7 cellular contexts compared by ENCODE assay signal in the genomic region with DNA sequence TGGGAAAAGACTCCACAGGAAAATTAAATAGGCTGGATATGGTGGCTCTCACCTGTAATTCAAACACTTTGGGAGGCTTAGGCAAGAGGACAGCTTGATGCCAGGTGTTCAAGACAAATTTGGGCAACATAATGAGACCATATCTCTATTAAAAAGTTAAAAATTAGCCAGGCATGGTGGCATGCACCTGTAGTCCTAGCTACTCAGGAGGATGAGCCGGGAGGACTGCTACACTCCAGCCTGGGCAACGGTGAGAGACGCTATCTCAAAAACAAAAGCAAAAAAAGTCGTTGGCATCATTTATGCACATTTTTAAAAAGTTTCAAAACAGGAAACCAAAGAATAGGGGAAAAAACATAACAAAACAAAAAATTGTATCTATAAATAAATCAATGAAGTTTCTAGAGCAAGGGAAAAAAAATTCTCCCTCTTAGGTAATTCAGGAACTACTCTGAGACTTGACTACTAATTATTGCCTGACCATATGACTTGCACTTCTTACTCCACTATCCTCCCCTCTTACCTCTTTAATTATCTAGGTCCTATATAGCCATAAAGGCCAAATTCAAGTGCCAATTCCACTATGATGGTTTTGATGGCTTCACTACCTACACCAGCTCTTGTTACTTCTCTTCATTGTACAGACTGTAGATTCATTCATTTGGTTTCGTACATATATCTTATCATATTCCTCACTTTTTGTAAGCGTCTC. TPM values are rescaled to one million over a fixed set of nuclear protein-coding genes. Genes with fewer than 3 reads are reported as not detected.
A peak's percentile ranks its signal among the peaks of the same experiment; 100 is the strongest.
DNase-seq lines count a peak whose midpoint lies in the region; ATAC-seq and TF ChIP-seq lines count a peak whose summit lies in the region.

No MANE protein-coding gene starts in this region.

- no peak for TF ChIP-seq POLR2A in esophagus muscularis mucosa (IDR thresholded peaks at IDR 0.05; ENCODE audit: low read depth)

- no peaks in the 10 kb centered on the region for H3K9me2 ChIP-seq in OCI-LY7 (ENCODE audit: insufficient read depth, low read length)

- H3K27me3 ChIP-seq in H7 (ENCODE audit: control insufficient read depth, insufficient read depth, low read length): no peaks in the 10 kb centered on the region
- no peaks in the 10 kb centered on the region for H3K27me3 ChIP-seq in esophagus muscularis mucosa
- no peaks in the 10 kb centered on the region for H3K27me3 ChIP-seq in psoas muscle (ENCODE audit: insufficient read depth in 3 of 3, low read length in 2 of 3)

- H3K4me3 ChIP-seq in H7 (ENCODE audit: insufficient read depth, low read depth, low read length) (peak overlapping the region; percentile 98), OCI-LY7 (ENCODE audit: low read depth, low read length, poor library complexity, severe bottlenecking) (peak overlapping the region; percentile 78), esophagus muscularis mucosa (peak overlapping the region in 3 of 4 donors; percentile 72 to 92 (median 74)), psoas muscle (peak overlapping the region; percentile 98)

- H2AFZ ChIP-seq in OCI-LY7 (ENCODE audit: low read length): no peak overlapping the region

- H4K20me1 ChIP-seq in OCI-LY7 (ENCODE audit: insufficient read depth, low read length): no peaks in the 10 kb centered on the region

- in situ Hi-C loops in GM13976 (cut with MboI; ENCODE audit: low sequenced_read_pairs, unreplicated experiment): no loop called here

- CTCF ChIA-PET in OCI-LY7 (lab: Charles Lee; ENCODE audit: unreplicated experiment): no interaction called here

- H3K4me1 ChIP-seq in OCI-LY7 (ENCODE audit: insufficient read depth, low read length, poor library complexity, severe bottlenecking): peaks cover 23% of the 10 kb centered on the region
- H3K4me1 ChIP-seq in esophagus muscularis mucosa: peaks cover 12 to 39% (median 37%) of the 10 kb centered on the region in 4 donors
- H3K4me1 ChIP-seq in psoas muscle: peaks cover 15% of the 10 kb centered on the region

- H3K9me3 ChIP-seq in OCI-LY7 (ENCODE audit: low read length): no peaks in the 10 kb centered on the region
- no peaks in the 10 kb centered on the region for H3K9me3 ChIP-seq in esophagus muscularis mucosa
- H3K9me3 ChIP-seq in psoas muscle: no peaks in the 10 kb centered on the region

- BruUV-seq in OCI-LY7 (replicated peaks; lab: Mats Ljungman, UMichigan): no TSS peak

- no peak overlapping the region for H3K27ac ChIP-seq in OCI-LY7 (ENCODE audit: low read depth, low read length, poor library complexity, severe bottlenecking)
- no peak overlapping the region for H3K27ac ChIP-seq in esophagus muscularis mucosa (replicated peaks in 1 of 4)
- H3K27ac ChIP-seq in psoas muscle: peak overlapping the region; percentile 90

- 85% methylated on average over 6 of the region's 6 CpGs for WGBS in esophagus muscularis mucosa
- WGBS in psoas muscle, 3 donors: 80 to 89% (median 87%) methylated on average over 6 of the region's 6 CpGs

- no peak for ATAC-seq in psoas muscle

- DNase-seq in H7 (no peak), OCI-LY7 (ENCODE audit: low spot score) (no peak), esophagus muscularis mucosa (ENCODE audit: extremely low spot score) (no peak), psoas muscle (no peak), GM13976 (ENCODE audit: low spot score) (no peak), COLO829 (ENCODE audit: low spot score) (no peak)
- no peak for DNase-seq in stimulated activated CD4-positive, alpha-beta T cell treated with anti-CD3 and anti-CD28 coated beads, Interleukin-4, amount 100 ng/mL, for 1 hour

- TF ChIP-seq CTCF in OCI-LY7 (conservative IDR thresholded peaks at IDR 0.05; ENCODE audit: low read length) (no peak), esophagus muscularis mucosa (IDR thresholded peaks at IDR 0.05) (no peak), psoas muscle (IDR thresholded peaks at IDR 0.05) (no peak), GM13976 (IDR thresholded peaks at IDR 0.05; ENCODE audit: borderline replicate concordance, control extremely low read depth, extremely low read depth, insufficient read depth, missing control alignments) (no peak)

- H3K4me2 ChIP-seq in OCI-LY7 (ENCODE audit: low read length): peak overlapping the region; percentile 94

- POLR2A ChIA-PET in OCI-LY7 (lab: Charles Lee): interaction anchor here (2.7 kb wide), 1 partner anchor 8 kb away, joined by 13 read pairs; no protein-coding TSS in a partner anchor

- peaks cover 57% of the 10 kb centered on the region for H3K79me2 ChIP-seq in OCI-LY7 (ENCODE audit: insufficient read depth, low read depth, low read length)

- intact Hi-C loops in OCI-LY7 (cut with micrococcal nuclease; ENCODE audit: unreplicated experiment): no loop called here
- intact Hi-C loops in esophagus muscularis mucosa (cut with DNase I): loop anchor here (5.0 kb wide), 1 partner anchor 32 kb away; the partner anchor contains the start of genes RAB2B and TOX4
- intact Hi-C loops in psoas muscle (cut with DNase I): loop anchor here (2.0 to 5.0 kb wide), 2 partner anchors 32 to 33 kb away; partner anchors contain the start of genes RAB2B (in 2 of the 2) and TOX4 (in 2 of the 2)

- H3K36me3 ChIP-seq in H7 (replicated peaks; ENCODE audit: control insufficient read depth, insufficient read depth, low read length): peaks cover 6% of the 10 kb centered on the region
- peaks cover 40% of the 10 kb centered on the region for H3K36me3 ChIP-seq in OCI-LY7 (ENCODE audit: insufficient read depth, low read length)
- H3K36me3 ChIP-seq in esophagus muscularis mucosa: peaks cover 0 to 17% (median 4%) of the 10 kb centered on the region in 4 donors
- peaks cover 0 to 24% of the 10 kb centered on the region in 2 donors for H3K36me3 ChIP-seq in psoas muscle (ENCODE audit: insufficient read depth in 1 of 2, low read depth in 1 of 2)

- TF ChIP-seq EP300 in esophagus muscularis mucosa (IDR thresholded peaks at IDR 0.05): no peak

RNA-seq across cellular contexts. Expression of gene METTL3, which starts 1.6 kb away (rescaled TPM):
- total RNA-seq in H7 (2014; rRNA removed; shearing (Covaris generic)): 109 and 111 TPM in 2 replicates
- total RNA-seq in OCI-LY7 (2014; rRNA removed; shearing (Covaris generic)): 118 and 145 TPM in 2 replicates
- total RNA-seq in OCI-LY7 (2022) (101 and 105 TPM in 2 replicates), esophagus muscularis mucosa (10 to 100 TPM; 40.6 to 64.4 (median 48.0) TPM), psoas muscle (10 to 100 TPM; 17.5 to 22.1 (median 20.6) TPM)
- polyA plus RNA-seq in psoas muscle: 10 to 100 TPM; 17.8 to 43.9 (median 26.7) TPM

RNA-seq across cellular contexts. Expression of gene SALL2, which starts 16.6 kb away (rescaled TPM):
- 123 and 170 TPM in 2 replicates for total RNA-seq in H7 (2014; rRNA removed; shearing (Covaris generic))
- 7.9 and 8.2 TPM in 2 replicates for total RNA-seq in OCI-LY7 (2014; rRNA removed; shearing (Covaris generic))
- total RNA-seq in OCI-LY7 (2022): 12.9 and 15.9 TPM in 2 replicates
- 10 to 100 TPM in 3 of 4 donors, 1 to 10 TPM in 1; 8.3 to 21.6 (median 15.2) TPM for total RNA-seq in esophagus muscularis mucosa
- total RNA-seq in psoas muscle: 1 to 10 TPM in 3 of 4 donors, under 1 TPM in 1; 0.87 to 3.8 (median 1.7) TPM
- under 1 TPM; 0.33 to 0.93 (median 0.62) TPM for polyA plus RNA-seq in psoas muscle

RNA-seq across cellular contexts. Expression of gene TOX4, which starts 32.6 kb away (rescaled TPM):
- 23.5 and 30.5 TPM in 2 replicates for total RNA-seq in H7 (2014; rRNA removed; shearing (Covaris generic))
- total RNA-seq in OCI-LY7 (2014; rRNA removed; shearing (Covaris generic)): 17.6 and 26.1 TPM in 2 replicates
- 56.2 and 65.4 TPM in 2 replicates for total RNA-seq in OCI-LY7 (2022)
- 10 to 100 TPM; 42.6 to 81.2 (median 49.1) TPM for total RNA-seq in esophagus muscularis mucosa
- 100 to 1,000 TPM in 3 of 4 donors, 10 to 100 TPM in 1; 98.8 to 146 (median 117) TPM for total RNA-seq in psoas muscle
- polyA plus RNA-seq in psoas muscle: 10 to 100 TPM; 37.0 to 86.6 (median 57.4) TPM

RNA-seq across cellular contexts. Expression of gene RAB2B, which starts 32.8 kb away (rescaled TPM):
- total RNA-seq in H7 (2014; rRNA removed; shearing (Covaris generic)): 21.5 and 26.8 TPM in 2 replicates
- total RNA-seq in OCI-LY7 (2014; rRNA removed; shearing (Covaris generic)): 14.4 and 14.5 TPM in 2 replicates
- total RNA-seq in OCI-LY7 (2022) (18.7 and 24.2 TPM in 2 replicates), esophagus muscularis mucosa (10 to 100 TPM; 26.2 to 41.0 (median 28.3) TPM), psoas muscle (10 to 100 TPM in 1 of 4 donors, 1 to 10 TPM in 3; 5.7 to 11.1 (median 7.4) TPM)
- 1 to 10 TPM; 3.6 to 7.9 (median 5.1) TPM for polyA plus RNA-seq in psoas muscle

RNA-seq across cellular contexts. Expression of gene CHD8, which starts 53.7 kb away (rescaled TPM):
- total RNA-seq in H7 (2014; rRNA removed; shearing (Covaris generic)): 64.1 and 73.8 TPM in 2 replicates
- total RNA-seq in OCI-LY7 (2014; rRNA removed; shearing (Covaris generic)): 64.1 and 69.2 TPM in 2 replicates
- total RNA-seq in OCI-LY7 (2022): 115 and 124 TPM in 2 replicates
- total RNA-seq in esophagus muscularis mucosa: 10 to 100 TPM; 45.6 to 64.3 (median 55.0) TPM
- 10 to 100 TPM; 27.1 to 40.1 (median 36.1) TPM for total RNA-seq in psoas muscle
- polyA plus RNA-seq in psoas muscle: 10 to 100 TPM; 11.5 to 23.6 (median 18.2) TPM
